ENCODE assay signal across 8 cellular contexts in the genomic region with DNA sequence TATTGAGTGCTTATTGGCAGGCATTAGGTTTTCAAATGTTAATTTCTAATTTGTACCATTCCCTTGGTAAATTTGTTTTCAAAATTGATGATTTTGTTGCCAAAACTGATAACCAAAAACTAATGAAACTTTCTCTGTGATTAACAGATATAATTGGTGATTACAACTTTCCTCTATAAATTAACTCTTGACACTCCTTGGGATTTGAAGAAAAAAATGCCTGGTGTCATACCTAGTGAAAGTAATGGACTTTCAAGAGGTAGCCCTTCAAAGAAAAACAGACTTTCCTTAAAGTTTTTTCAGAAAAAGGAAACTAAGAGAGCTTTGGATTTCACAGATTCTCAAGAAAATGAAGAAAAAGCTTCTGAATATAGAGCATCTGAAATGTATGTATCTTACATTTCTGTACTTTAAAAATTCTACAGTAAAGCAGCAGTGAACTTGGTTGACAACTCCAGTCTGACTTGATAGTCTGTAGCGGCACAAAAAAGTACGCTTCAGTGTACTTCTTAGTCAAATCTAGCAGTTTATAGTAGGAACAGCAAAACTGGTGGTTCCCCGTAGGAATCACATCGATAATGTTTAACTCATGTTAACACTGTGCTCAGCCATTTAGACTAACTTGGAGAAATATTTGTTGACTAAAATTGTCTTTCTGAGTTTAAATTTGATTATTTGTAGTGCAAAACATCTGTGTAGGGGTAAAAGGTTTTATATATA.
DNase-seq lines count a peak whose midpoint lies in the region; ATAC-seq, FAIRE-seq and TF ChIP-seq lines count a peak whose summit lies in the region.

No MANE protein-coding gene starts in this region.

- no peak overlapping the region for H3K27ac ChIP-seq in RWPE1

- CTCF ChIA-PET in RWPE1 (lab: Yijun Ruan, JAX): interaction anchor here (0.7 kb wide), 1 partner anchor 210 kb away, joined by 5 read pairs; no protein-coding TSS in a partner anchor

- DNase-seq in RPMI8226 (peak; percentile 51), kidney tubule cell (ENCODE audit: low spot score) (peak; percentile 69), NCI-H1930 (lab: John Stamatoyannopoulos, UW) (no peak), GM19240 (ENCODE audit: insufficient read length, low spot score) (no peak), RWPE1 (ENCODE audit: low spot score) (no peak), D721Med (ENCODE audit: insufficient read length, low spot score) (no peak)

- FAIRE-seq in D721Med (lab: Jason Lieb, UNC): no peak

- POLR2A ChIA-PET in RWPE1 (lab: Yijun Ruan, JAX; ENCODE audit: low non-redundant PET): no interaction called here

- ATAC-seq in GM18867 (IDR thresholded peaks at IDR 0.05; ENCODE audit: unreplicated experiment): peak; percentile 21
- peak; percentile 15 for ATAC-seq in HG02763 (IDR thresholded peaks at IDR 0.05; ENCODE audit: unreplicated experiment)

- TF ChIP-seq CTCF in RWPE1 (conservative IDR thresholded peaks at IDR 0.05; ENCODE audit: low read depth) (no peak), D721Med (IDR thresholded peaks at IDR 0.05; ENCODE audit: insufficient read depth, missing control alignments) (no peak)

Comparison
In these comparisons a context has a peak if more than half of its experiments do, and no peak if none do; other contexts are left out.
1. DNase-seq: peak in RPMI8226 (single experiment) and kidney tubule cell (single experiment); none in NCI-H1930 (0 of 2), GM19240 (single experiment), RWPE1 (single experiment) and D721Med (single experiment).